In genomic region chr12:47068539-47068938, GRCh38 we compare ENCODE assay signal across 19 cellular contexts. TPM values are rescaled to one million over a fixed set of nuclear protein-coding genes. Genes with fewer than 3 reads are reported as not detected.
A peak's percentile ranks its signal among the peaks of the same experiment; 100 is the strongest.
DNase-seq lines count a peak whose midpoint lies in the region; ATAC-seq and TF ChIP-seq lines count a peak whose summit lies in the region.
"Had no signal": no experiment of that assay in that cellular context is flagged by ENCODE, and none has a peak within 500 bp of the region (broad histone marks: within the 10 kb centered on the region; RNA-seq: fewer than 3 reads in every experiment).

No MANE protein-coding gene starts in this region.

- H3K27ac ChIP-seq in Panc1 (ENCODE audit: low read length): no peak overlapping the region
- H3K27ac ChIP-seq in endodermal cell (ENCODE audit: low read depth, low read length): no peak overlapping the region
- H3K27ac ChIP-seq: colonic mucosa, parathyroid adenoma, SK-N-MC had no signal

- H3K27me3 Mint-ChIP-seq in endodermal cell (ENCODE audit: insufficient read depth) (no peaks in the 10 kb centered on the region), T-helper 17 cell (no peaks in the 10 kb centered on the region)
- H3K27me3 Mint-ChIP-seq: activated CD4-positive, alpha-beta memory T cell treated with anti-CD3 and anti-CD28 coated beads for 36 hours; stimulated activated naive CD8-positive, alpha-beta T cell treated with anti-CD3 and anti-CD28 coated beads, Interleukin-15, amount 100 ng/mL, for 72 hours had no signal

- H3K4me3 ChIP-seq in Panc1 (ENCODE audit: low read depth in 2 of 2, low read length in 2 of 2) (no peak overlapping the region), endodermal cell (ENCODE audit: low read length) (no peak overlapping the region)
- H3K4me3 ChIP-seq: colonic mucosa, mucosa of descending colon, SK-N-MC, vagina had no signal

- POLR2A ChIA-PET in Panc1 (lab: Charles Lee) (no interaction called here), HEK293T (lab: Yijun Ruan, JAX) (interaction anchor here (2.4 kb wide), 1 partner anchor 11 kb away, joined by 7 read pairs; the partner anchor contains the start of genes AMIGO2 and PCED1B)

- H3K4me1 ChIP-seq in Panc1 (ENCODE audit: control insufficient read depth, insufficient read depth, low read length) (peaks cover 3% of the 10 kb centered on the region; the same call in 1 of the 2 replicates), endodermal cell (ENCODE audit: control insufficient read depth, insufficient read depth, low read length) (no peaks in the 10 kb centered on the region)
- H3K4me1 ChIP-seq: colonic mucosa, parathyroid adenoma had no signal

- no peaks in the 10 kb centered on the region for H3K27me3 ChIP-seq in Panc1 (ENCODE audit: control insufficient read depth, insufficient read depth, low read length)
- no peaks in the 10 kb centered on the region for H3K27me3 ChIP-seq in endodermal cell (ENCODE audit: control insufficient read depth, insufficient read depth, low read length, poor library complexity, severe bottlenecking)
- H3K27me3 ChIP-seq: colonic mucosa, vagina had no signal

- no peaks in the 10 kb centered on the region for H3K36me3 Mint-ChIP-seq in endodermal cell (ENCODE audit: low read depth)
- H3K36me3 Mint-ChIP-seq in T-helper 17 cell (ENCODE audit: low read depth): no peaks in the 10 kb centered on the region
- H3K36me3 Mint-ChIP-seq: activated CD4-positive, alpha-beta memory T cell treated with anti-CD3 and anti-CD28 coated beads for 36 hours had no signal

- intact Hi-C loops in Panc1 (cut with micrococcal nuclease; ENCODE audit: unreplicated experiment): no loop called here
- intact Hi-C loops in sciatic nerve (cut with DNase I): no loop called here

- H3K9me3 ChIP-seq in Panc1 (ENCODE audit: control insufficient read depth, insufficient read depth, low read depth, low read length): no peaks in the 10 kb centered on the region
- no peaks in the 10 kb centered on the region for H3K9me3 ChIP-seq in endodermal cell (ENCODE audit: control insufficient read depth, low read length)
- no peaks in the 10 kb centered on the region for H3K9me3 ChIP-seq in T-helper 17 cell (ENCODE audit: control insufficient read depth, low read length, poor library complexity, severe bottlenecking)
- H3K9me3 ChIP-seq: colonic mucosa, mucosa of descending colon, vagina had no signal

- H3K36me3 ChIP-seq in Panc1 (ENCODE audit: control insufficient read depth, insufficient read depth, low read length) (no peaks in the 10 kb centered on the region), endodermal cell (ENCODE audit: control insufficient read depth, insufficient read depth, low read length) (no peaks in the 10 kb centered on the region)
- H3K36me3 ChIP-seq: colonic mucosa, vagina had no signal

- DNase-seq in EL (peak; percentile 24), Panc1 (ENCODE audit: low read depth, low spot score) (no peak), endodermal cell (peak; percentile 90), sciatic nerve (ENCODE audit: low spot score) (no peak), T-helper 17 cell (no peak), dermis blood vessel endothelial cell (no peak), HEK293T (ENCODE audit: extremely low spot score) (no peak)
- DNase-seq: activated CD4-positive, alpha-beta memory T cell treated with anti-CD3 and anti-CD28 coated beads for 36 hours; amniotic stem cell; colonic mucosa; mucosa of descending colon; NCI-H187 treated with DMSO at 0.1 percent for 48 hours; NCI-H510A treated with DMSO at 0.1 percent for 48 hours; stimulated activated CD4-positive, alpha-beta T cell treated with anti-CD3 and anti-CD28 coated beads, Interleukin-12 subunit alpha, Interleukin-12 subunit beta, amount 100 ng/mL, for 4 hours; stimulated activated naive CD8-positive, alpha-beta T cell treated with anti-CD3 and anti-CD28 coated beads, Interleukin-15, amount 100 ng/mL, for 72 hours had no signal

- H3K4me3 Mint-ChIP-seq in endodermal cell (no peak overlapping the region), T-helper 17 cell (no peak overlapping the region)
- H3K4me3 Mint-ChIP-seq: activated CD4-positive, alpha-beta memory T cell treated with anti-CD3 and anti-CD28 coated beads for 36 hours; stimulated activated naive CD8-positive, alpha-beta T cell treated with anti-CD3 and anti-CD28 coated beads, Interleukin-15, amount 100 ng/mL, for 72 hours had no signal

- WGBS in endodermal cell (ENCODE audit: insufficient coverage in 1 of 2, insufficient read length in 1 of 2), 2 experiments: 40 to 41% methylated on average over 2 to 6 of the region's 6 CpGs

- CTCF ChIA-PET in Panc1 (lab: Charles Lee) (no interaction called here), HEK293T (lab: Yijun Ruan, JAX) (no interaction called here)

- H3K27ac Mint-ChIP-seq in endodermal cell (no peak overlapping the region), T-helper 17 cell (no peak overlapping the region)
- H3K27ac Mint-ChIP-seq: activated CD4-positive, alpha-beta memory T cell treated with anti-CD3 and anti-CD28 coated beads for 36 hours had no signal

- H3K4me1 Mint-ChIP-seq in endodermal cell (peaks cover 11% of the 10 kb centered on the region), T-helper 17 cell (peaks cover 9% of the 10 kb centered on the region)

- no peak overlapping the region for H3K9ac ChIP-seq in endodermal cell (ENCODE audit: extremely low read depth, low read length, poor library complexity, severe bottlenecking)
- H3K9ac ChIP-seq: parathyroid adenoma had no signal

- H3K9me3 Mint-ChIP-seq in endodermal cell: no peaks in the 10 kb centered on the region
- H3K9me3 Mint-ChIP-seq: activated CD4-positive, alpha-beta memory T cell treated with anti-CD3 and anti-CD28 coated beads for 36 hours; stimulated activated naive CD8-positive, alpha-beta T cell treated with anti-CD3 and anti-CD28 coated beads, Interleukin-15, amount 100 ng/mL, for 72 hours had no signal

- TF ChIP-seq CTCF in Panc1 (IDR thresholded peaks at IDR 0.05): no peak
- no peak for TF ChIP-seq CTCF in endodermal cell (conservative IDR thresholded peaks at IDR 0.05)

- no TSS peak for BruUV-seq in Panc1 (replicated peaks; lab: Mats Ljungman, UMichigan)

- ATAC-seq in Panc1 (peak; percentile 42; the same call in 1 of the 2 replicates), sciatic nerve (peak; percentile 49), T-helper 17 cell (no peak), HG02642 (IDR thresholded peaks at IDR 0.05; ENCODE audit: poor library complexity, unreplicated experiment) (no peak)
- ATAC-seq: stimulated activated naive CD8-positive, alpha-beta T cell treated with anti-CD3 and anti-CD28 coated beads, Interleukin-15, amount 100 ng/mL, for 72 hours had no signal

- in situ Hi-C loops in Panc1 (cut with HindIII; ENCODE audit: low pct_unique_long_range_greater_than_20kb, low sequenced_read_pairs): no loop called here

TF ChIP-seq in HEK293T, 16 proteins besides CTCF, POLR2A, EP300 and RAD21:
- TF ChIP-seq SP1 (IDR thresholded peaks at IDR 0.05): no peak
TF ChIP-seq in HEK293T: peak in this region for 0.

RNA-seq across cellular contexts. Expression of gene PCED1B, which starts 10.9 kb away (rescaled TPM):
- 0.82 TPM for total RNA-seq in Panc1 (2021; ENCODE audit: unreplicated experiment)
- 0.99 TPM for polyA plus RNA-seq in Panc1 (2012; ENCODE audit: insufficient read length)
- total RNA-seq in endodermal cell: 1 to 10 TPM; 2.5 to 7.0 TPM
- polyA plus RNA-seq in endodermal cell (2013, experiment 1 of 2): 2.7 TPM
- polyA plus RNA-seq in endodermal cell (2013, experiment 2 of 2): 2.0 TPM
- total RNA-seq in sciatic nerve: 5.0 TPM
- total RNA-seq in T-helper 17 cell: 10 to 100 TPM; 48.6 to 54.2 TPM
- total RNA-seq in dermis blood vessel endothelial cell: 0.19 and 0.51 TPM in 2 replicates

RNA-seq across cellular contexts. Expression of gene AMIGO2, which starts 11.2 kb away (rescaled TPM):
- 21.8 TPM for total RNA-seq in Panc1 (2021; ENCODE audit: unreplicated experiment)
- polyA plus RNA-seq in Panc1 (2012; ENCODE audit: insufficient read length): 12.4 TPM
- 1 to 10 TPM; 6.4 to 7.8 TPM for total RNA-seq in endodermal cell
- 10.4 TPM for polyA plus RNA-seq in endodermal cell (2013, experiment 1 of 2)
- 10.8 TPM for polyA plus RNA-seq in endodermal cell (2013, experiment 2 of 2)
- total RNA-seq in sciatic nerve: 5.3 TPM
- 1 to 10 TPM; 8.0 to 9.1 TPM for total RNA-seq in T-helper 17 cell
- total RNA-seq in dermis blood vessel endothelial cell: 4.2 and 4.8 TPM in 2 replicates

Comparison
In these comparisons a context has a peak if more than half of its experiments do, and no peak if none do; other contexts are left out.
1. DNase-seq: peak in EL (single experiment) and endodermal cell (single experiment); none in Panc1 (single experiment), sciatic nerve (single experiment), T-helper 17 cell (0 of 3), dermis blood vessel endothelial cell (single experiment) and HEK293T (single experiment).
2. ATAC-seq: peak in Panc1 (single experiment) and sciatic nerve (single experiment); none in T-helper 17 cell (single experiment) and HG02642 (single experiment).